ENCODE assay signal across 7 cellular contexts in genomic region chr1:198806861-198807260, GRCh38.
"Had no signal": no experiment of that assay in that cellular context is flagged by ENCODE, and none has a peak within 500 bp of the region (broad histone marks: within the 10 kb centered on the region; RNA-seq: fewer than 3 reads in every experiment).

No MANE protein-coding gene starts in this region.

- H3K4me3 Mint-ChIP-seq: IgD-negative memory B cell had no signal

- H3K4me2 ChIP-seq: KMS-11 had no signal

- H3K27ac Mint-ChIP-seq: IgD-negative memory B cell had no signal

- DNase-seq: IMR-90, KBM-7, KG1 had no signal

- H3K4me1 Mint-ChIP-seq: IgD-negative memory B cell had no signal

- H3K9ac ChIP-seq: KMS-11 had no signal

- H3K27ac ChIP-seq: HL-60, KMS-11 had no signal

- FAIRE-seq: HTR-8/SVneo had no signal
